In genomic region chr10:8044908-8045727, GRCh38 we compare ENCODE assay signal across 9 cellular contexts. TPM values are rescaled to one million over a fixed set of nuclear protein-coding genes. Genes with fewer than 3 reads are reported as not detected.
DNase-seq lines count a peak whose midpoint lies in the region; ATAC-seq and FAIRE-seq lines count a peak whose summit lies in the region.
"Had no signal": no experiment of that assay in that cellular context is flagged by ENCODE, and none has a peak within 500 bp of the region (broad histone marks: within the 10 kb centered on the region; RNA-seq: fewer than 3 reads in every experiment).

No MANE protein-coding gene starts in this region.

- no peak overlapping the region for H3K27ac Mint-ChIP-seq in activated T-helper 17 cell treated with anti-CD3 and anti-CD28 coated beads, Interleukin-2, amount 50 U/mL, for 72 hours

- DNase-seq in Right ventricle myocardium inferior (ENCODE audit: missing footprints) = no peak
- no peak for DNase-seq in Right ventricle myocardium superior
- peak; percentile 25 for DNase-seq in kidney tubule cell (ENCODE audit: low spot score)
- DNase-seq in urothelium cell line (ENCODE audit: low spot score) = peak; percentile 74
- DNase-seq in cerebellum (ENCODE audit: low spot score) = no peak
- DNase-seq in left colon = no peak
- no peak for DNase-seq in NCI-H1930 (lab: John Stamatoyannopoulos, UW)

- ATAC-seq in Right ventricle myocardium inferior (peak; percentile 10), Right ventricle myocardium superior (ENCODE audit: poor library complexity) (no peak), left colon (no peak)
- ATAC-seq in activated T-helper 17 cell treated with anti-CD3 and anti-CD28 coated beads, Interleukin-2, amount 50 U/mL, for 72 hours (replicated peaks) = peak; percentile 30

- no peaks in the 10 kb centered on the region for H3K9me3 Mint-ChIP-seq in activated T-helper 17 cell treated with anti-CD3 and anti-CD28 coated beads, Interleukin-2, amount 50 U/mL, for 72 hours

- peak; percentile 5 for FAIRE-seq in urothelium cell line (lab: Jason Lieb, UNC)
- FAIRE-seq: TTC549 had no signal

- peaks cover 82% of the 10 kb centered on the region for H3K27me3 Mint-ChIP-seq in activated T-helper 17 cell treated with anti-CD3 and anti-CD28 coated beads, Interleukin-2, amount 50 U/mL, for 72 hours

- peaks cover 13% of the 10 kb centered on the region for H3K36me3 Mint-ChIP-seq in activated T-helper 17 cell treated with anti-CD3 and anti-CD28 coated beads, Interleukin-2, amount 50 U/mL, for 72 hours (ENCODE audit: low read depth)

- intact Hi-C loops in Right ventricle myocardium inferior (cut with DNase I) = no loop called here
- intact Hi-C loops in Right ventricle myocardium superior (cut with DNase I) = no loop called here
- intact Hi-C loops in left colon (cut with DNase I, micrococcal nuclease) = no loop called here

- peaks cover 29% of the 10 kb centered on the region for H3K4me1 Mint-ChIP-seq in activated T-helper 17 cell treated with anti-CD3 and anti-CD28 coated beads, Interleukin-2, amount 50 U/mL, for 72 hours

- H3K4me3 Mint-ChIP-seq in activated T-helper 17 cell treated with anti-CD3 and anti-CD28 coated beads, Interleukin-2, amount 50 U/mL, for 72 hours = peak overlapping the region; percentile 63

RNA-seq across cellular contexts. Expression of gene GATA3, which starts 9.4 kb away (rescaled TPM):
- total RNA-seq in Right ventricle myocardium inferior (1.3 TPM), Right ventricle myocardium superior (0.83 TPM), cerebellum (0.09 TPM), left colon (under 1 TPM; 0.27 to 0.78 TPM)
- 10 to 100 TPM; 14.2 to 25.2 TPM for total RNA-seq in activated T-helper 17 cell treated with anti-CD3 and anti-CD28 coated beads, Interleukin-2, amount 50 U/mL, for 72 hours

Comparison
In these comparisons a context has a peak if more than half of its experiments do, and no peak if none do; other contexts are left out.
1. ATAC-seq: peak in Right ventricle myocardium inferior (single experiment) and activated T-helper 17 cell treated with anti-CD3 and anti-CD28 coated beads, Interleukin-2, amount 50 U/mL, for 72 hours (single experiment); none in Right ventricle myocardium superior (single experiment) and left colon (single experiment).
2. DNase-seq: peak in kidney tubule cell (single experiment) and urothelium cell line (single experiment); none in Right ventricle myocardium inferior (single experiment), Right ventricle myocardium superior (single experiment), cerebellum (single experiment), left colon (0 of 2) and NCI-H1930 (0 of 2).